Comparison of ENCODE assay signal across 27 cellular contexts in the genomic region with DNA sequence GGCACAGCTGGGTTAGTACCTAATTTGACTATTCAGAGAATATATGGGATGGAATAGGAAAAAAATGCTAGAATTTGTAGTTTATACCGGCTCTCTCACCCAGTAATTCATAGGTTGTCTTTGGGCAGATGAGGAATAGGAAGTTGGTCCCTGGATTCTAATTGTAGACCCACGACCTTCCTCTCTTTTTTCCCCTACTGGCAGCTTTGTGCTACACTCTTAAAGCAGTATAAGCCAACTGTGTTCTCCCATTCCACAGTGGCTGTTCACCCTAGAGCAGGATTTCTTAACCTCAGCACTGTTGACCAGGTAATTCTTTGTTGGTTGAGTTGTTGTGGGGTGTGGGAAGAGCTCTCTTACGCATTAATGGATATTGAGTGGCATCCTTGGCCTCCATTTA.
DNase-seq lines count a peak whose midpoint lies in the region; TF ChIP-seq lines count a peak whose summit lies in the region.
"Had no signal": no experiment of that assay in that cellular context is flagged by ENCODE, and none has a peak within 500 bp of the region (broad histone marks: within the 10 kb centered on the region; RNA-seq: fewer than 3 reads in every experiment).

No MANE protein-coding gene starts in this region.

- in situ Hi-C loops in GM23248 (cut with MboI) = no loop called here

- H3K27me3 ChIP-seq in endodermal cell (ENCODE audit: control insufficient read depth, insufficient read depth, low read length, poor library complexity, severe bottlenecking) (no peaks in the 10 kb centered on the region), osteoblast (ENCODE audit: insufficient read depth, low read length) (no peaks in the 10 kb centered on the region), GM23248 (replicated peaks; ENCODE audit: insufficient read depth) (no peaks in the 10 kb centered on the region)
- H3K27me3 ChIP-seq: esophagus muscularis mucosa, pancreas had no signal

- 82 to 86% methylated on average over 1 to 3 of the region's 3 CpGs for WGBS in endodermal cell (ENCODE audit: insufficient coverage in 1 of 2, insufficient read length in 1 of 2), 2 experiments
- 93 to 96% methylated on average over 3 of the region's 3 CpGs for WGBS in GM23248 (ENCODE audit: low coverage in 1 of 2, low lambda C conversion rate in 2 of 2, missing lambda C conversion rate in 2 of 2), 2 experiments

- H3K36me3 ChIP-seq in endodermal cell (ENCODE audit: control insufficient read depth, insufficient read depth, low read length) (peaks cover 14% of the 10 kb centered on the region), osteoblast (ENCODE audit: insufficient read depth, low read length) (peaks cover 31% of the 10 kb centered on the region), GM23248 (ENCODE audit: low read depth) (peaks cover 14% of the 10 kb centered on the region; the same call in 1 of the 2 replicates)

- H3F3A ChIP-seq in GM23248 (ENCODE audit: insufficient read depth) = peaks cover 19% of the 10 kb centered on the region

- no peak overlapping the region for H3K4me3 Mint-ChIP-seq in endodermal cell
- H3K4me3 Mint-ChIP-seq: activated CD4-positive, alpha-beta T cell treated with anti-CD3 and anti-CD28 coated beads for 36 hours; nephron; stimulated activated naive B cell treated with anti-CD40 and anti-IgM and Interleukin-4, amounts not matched to agents 10 μg/mL and 1 μg/mL and 100 μg/mL, for 72 hours had no signal

- H2AFZ ChIP-seq in osteoblast (ENCODE audit: low read length) = no peak overlapping the region
- no peak overlapping the region for H2AFZ ChIP-seq in GM23248
- H2AFZ ChIP-seq: PC-9 had no signal

- H3K79me2 ChIP-seq in osteoblast (ENCODE audit: insufficient read depth, low read length) = no peaks in the 10 kb centered on the region
- H3K79me2 ChIP-seq in GM23248 (ENCODE audit: insufficient read depth) = no peaks in the 10 kb centered on the region

- peaks cover 5% of the 10 kb centered on the region for H3K36me3 Mint-ChIP-seq in endodermal cell (ENCODE audit: low read depth)

- H3K9me3 ChIP-seq in endodermal cell (ENCODE audit: control insufficient read depth, low read length) (no peaks in the 10 kb centered on the region), osteoblast (ENCODE audit: low read depth, low read length) (no peaks in the 10 kb centered on the region), GM23248 (ENCODE audit: low read depth) (no peaks in the 10 kb centered on the region)
- H3K9me3 ChIP-seq: esophagus muscularis mucosa, pancreas had no signal

- no peak overlapping the region for H3K4me3 ChIP-seq in GM12875 (ENCODE audit: low read depth, low read length)
- H3K4me3 ChIP-seq in endodermal cell (ENCODE audit: low read length) = no peak overlapping the region
- H3K4me3 ChIP-seq in osteoblast (ENCODE audit: insufficient read depth, low read length) = no peak overlapping the region
- H3K4me3 ChIP-seq in GM23248 = no peak overlapping the region
- H3K4me3 ChIP-seq: coronary artery, esophagus muscularis mucosa, pancreas, PC-9 had no signal

- H3K4me1 Mint-ChIP-seq in endodermal cell = no peaks in the 10 kb centered on the region
- H3K4me1 Mint-ChIP-seq: nephron; stimulated activated naive B cell treated with anti-CD40 and anti-IgM and Interleukin-4, amounts not matched to agents 10 μg/mL and 1 μg/mL and 100 μg/mL, for 72 hours had no signal

- no peaks in the 10 kb centered on the region for H3K9me2 ChIP-seq in GM23248 (ENCODE audit: insufficient read depth)

- no peaks in the 10 kb centered on the region for H3K27me3 Mint-ChIP-seq in endodermal cell (ENCODE audit: insufficient read depth)
- H3K27me3 Mint-ChIP-seq: activated CD4-positive, alpha-beta T cell treated with anti-CD3 and anti-CD28 coated beads for 36 hours had no signal

- H3K9ac ChIP-seq in endodermal cell (ENCODE audit: extremely low read depth, low read length, poor library complexity, severe bottlenecking) (no peak overlapping the region), GM23248 (no peak overlapping the region)

- no peak overlapping the region for H3K4me2 ChIP-seq in osteoblast (ENCODE audit: insufficient read depth, low read length)
- no peak overlapping the region for H3K4me2 ChIP-seq in GM23248 (ENCODE audit: unreplicated experiment)
- H3K4me2 ChIP-seq: PC-9 had no signal

- H3K27ac ChIP-seq in C4-2B (peak overlapping the region; percentile 38; the same call in 1 of the 2 replicates), endodermal cell (ENCODE audit: low read depth, low read length) (no peak overlapping the region), osteoblast (ENCODE audit: low read depth, low read length) (no peak overlapping the region), GM23248 (no peak overlapping the region)
- H3K27ac ChIP-seq: coronary artery, esophagus muscularis mucosa, pancreas, PC-9 had no signal

- no peaks in the 10 kb centered on the region for H3K9me3 Mint-ChIP-seq in endodermal cell
- H3K9me3 Mint-ChIP-seq: nephron; stimulated activated naive B cell treated with anti-CD40 and anti-IgM and Interleukin-4, amounts not matched to agents 10 μg/mL and 1 μg/mL and 100 μg/mL, for 72 hours had no signal

- DNase-seq in NAMALWA (ENCODE audit: low spot score) (peak; percentile 37), endodermal cell (no peak), osteoblast (ENCODE audit: insufficient read length, low spot score, missing footprints) (no peak), inferior parietal cortex (ENCODE audit: extremely low spot score) (no peak), GM23248 (no peak)
- DNase-seq in activated CD8-positive, alpha-beta memory T cell treated with anti-CD3 and anti-CD28 coated beads, Interleukin-2, amount 50 U/mL, for 48 hours = no peak
- DNase-seq: activated CD4-positive, alpha-beta T cell treated with anti-CD3 and anti-CD28 coated beads for 36 hours; activated naive CD4-positive, alpha-beta T cell treated with anti-CD3 and anti-CD28 coated beads, Interleukin-2, amount 50 U/mL, for 16 hours; amygdala; C1 segment of cervical spinal cord; hippocampal formation; islet precursor cell; midbrain; NCI-H1105 treated with DMSO at 0.1 percent for 48 hours; NCI-H2029; pancreas; PC-9; right cardiac atrium; SHP77; stimulated activated CD4-positive, alpha-beta T cell treated with anti-CD3 and anti-CD28 coated beads, Interleukin-4, amount 100 ng/mL, for 24 hours; stimulated activated naive B cell treated with anti-CD40 and anti-IgM and Interleukin-4, amounts not matched to agents 10 μg/mL and 1 μg/mL and 100 μg/mL, for 72 hours; T-helper 1 cell had no signal

- H3K27ac Mint-ChIP-seq in endodermal cell = no peak overlapping the region
- H3K27ac Mint-ChIP-seq: activated CD4-positive, alpha-beta T cell treated with anti-CD3 and anti-CD28 coated beads for 36 hours; nephron; stimulated activated naive B cell treated with anti-CD40 and anti-IgM and Interleukin-4, amounts not matched to agents 10 μg/mL and 1 μg/mL and 100 μg/mL, for 72 hours had no signal

- H4K20me1 ChIP-seq in osteoblast (ENCODE audit: insufficient read depth, low read length) (no peaks in the 10 kb centered on the region), GM23248 (ENCODE audit: insufficient read depth) (no peaks in the 10 kb centered on the region)

- peak; percentile 16; the same call in 1 of the 2 replicates for TF ChIP-seq CTCF in C4-2B (conservative IDR thresholded peaks at IDR 0.05)
- peak; percentile 25; the same call in 1 of the 2 replicates for TF ChIP-seq CTCF in GM12875 (IDR thresholded peaks at IDR 0.05; ENCODE audit: borderline replicate concordance, insufficient read depth, low read depth, low read length)
- TF ChIP-seq CTCF in endodermal cell (conservative IDR thresholded peaks at IDR 0.05) = peak; percentile 66
- TF ChIP-seq CTCF in osteoblast (IDR thresholded peaks at IDR 0.05; ENCODE audit: extremely low read depth, low read depth, low read length) = no peak

- H3K4me1 ChIP-seq in endodermal cell (ENCODE audit: control insufficient read depth, insufficient read depth, low read length) = no peaks in the 10 kb centered on the region
- H3K4me1 ChIP-seq in osteoblast (ENCODE audit: insufficient read depth, low read length) = peaks cover 8% of the 10 kb centered on the region
- H3K4me1 ChIP-seq in GM23248 (ENCODE audit: insufficient read depth) = peaks cover 17% of the 10 kb centered on the region
- H3K4me1 ChIP-seq: pancreas had no signal
